Comparison of ENCODE assay signal across 30 cellular contexts in genomic region chr13:52736891-52737290, GRCh38. TPM values are rescaled to one million over a fixed set of nuclear protein-coding genes. Genes with fewer than 3 reads are reported as not detected.
"Had no signal": no experiment of that assay in that cellular context is flagged by ENCODE, and none has a peak within 500 bp of the region (broad histone marks: within the 10 kb centered on the region; RNA-seq: fewer than 3 reads in every experiment).

No MANE protein-coding gene starts in this region.

- H3K27me3 ChIP-seq: SJSA1 had no signal

- H3K9me3 ChIP-seq: ascending aorta, body of pancreas, Peyer's patch, SJSA1 had no signal

- H3K4me3 Mint-ChIP-seq: activated B cell treated with CpG ODN at 0.5 μM for 24 hours; activated CD4-positive, alpha-beta T cell treated with anti-CD3 and anti-CD28 coated beads, Interleukin-2, amount 10 ng/mL, durations not matched to agents 24 days and 14 days; activated CD8-positive, alpha-beta memory T cell treated with anti-CD3 and anti-CD28 coated beads, Interleukin-2, amount 10 ng/mL, durations not matched to agents 7 days and 5 days; activated naive CD8-positive, alpha-beta T cell treated with anti-CD3 and anti-CD28 coated beads, Interleukin-2, amount 50 U/mL, for 24 hours; activated T-cell treated with anti-CD3 and anti-CD28 coated beads, Interleukin-2, amount 50 U/mL, for 24 hours had no signal

- DNase-seq: activated B cell treated with CpG ODN at 0.5 μM for 24 hours; activated CD4-positive, alpha-beta T cell treated with anti-CD3 and anti-CD28 coated beads for 1 hour; activated CD4-positive, alpha-beta T cell treated with anti-CD3 and anti-CD28 coated beads, Interleukin-2, amount 10 ng/mL, durations not matched to agents 24 days and 14 days; activated CD4-positive, alpha-beta T cell treated with anti-CD3 and anti-CD28 coated beads, Interleukin-2, amount 50 U/mL, for 48 hours; activated CD8-positive, alpha-beta memory T cell treated with anti-CD3 and anti-CD28 coated beads, Interleukin-2, amount 10 ng/mL, durations not matched to agents 7 days and 5 days; activated effector memory CD4-positive, alpha-beta T cell treated with anti-CD3 and anti-CD28 coated beads, Interleukin-2, amount 50 U/mL, for 16 hours; activated naive CD4-positive, alpha-beta T cell treated with Interleukin-2 at 50 U/mL for 16 hours; activated naive CD8-positive, alpha-beta T cell treated with anti-CD3 and anti-CD28 coated beads, Interleukin-2, amount 50 U/mL, for 24 hours; activated T-cell treated with anti-CD3 and anti-CD28 coated beads, Interleukin-2, amount 50 U/mL, for 24 hours; amniotic stem cell; body of pancreas; central memory CD4-positive, alpha-beta T cell; Kasumi-1; NCI-H1105 treated with DMSO at 0.1 percent for 48 hours; NCI-H1436 treated with DMSO at 0.1 percent for 48 hours; NCI-H187; NCI-H2081; NCI-H2227 treated with DMSO at 0.1 percent for 48 hours; NCI-H446 treated with DMSO at 0.1 percent for 48 hours; Peyer's patch; Right ventricle myocardium superior; SW 1271 had no signal

- H3K27ac ChIP-seq: ascending aorta, body of pancreas, Peyer's patch, RWPE1, SJSA1 had no signal

- H3K4me1 ChIP-seq: SJSA1 had no signal

- H3K36me3 Mint-ChIP-seq: activated CD8-positive, alpha-beta memory T cell treated with anti-CD3 and anti-CD28 coated beads, Interleukin-2, amount 10 ng/mL, durations not matched to agents 7 days and 5 days had no signal

- H3K27ac Mint-ChIP-seq: activated B cell treated with CpG ODN at 0.5 μM for 24 hours; activated CD4-positive, alpha-beta T cell treated with anti-CD3 and anti-CD28 coated beads, Interleukin-2, amount 10 ng/mL, durations not matched to agents 24 days and 14 days; activated CD8-positive, alpha-beta memory T cell treated with anti-CD3 and anti-CD28 coated beads, Interleukin-2, amount 10 ng/mL, durations not matched to agents 7 days and 5 days; activated naive CD4-positive, alpha-beta T cell treated with anti-CD3 and anti-CD28 coated beads, Interleukin-2, amount 50 U/mL, for 72 hours; activated naive CD8-positive, alpha-beta T cell treated with anti-CD3 and anti-CD28 coated beads, Interleukin-2, amount 50 U/mL, for 24 hours; activated T-cell treated with anti-CD3 and anti-CD28 coated beads, Interleukin-2, amount 50 U/mL, for 24 hours had no signal

- ATAC-seq: activated CD8-positive, alpha-beta memory T cell treated with anti-CD3 and anti-CD28 coated beads, Interleukin-2, amount 10 ng/mL, durations not matched to agents 7 days and 5 days; activated naive CD4-positive, alpha-beta T cell treated with anti-CD3 and anti-CD28 coated beads, Interleukin-2, amount 50 U/mL, for 72 hours; activated naive CD8-positive, alpha-beta T cell treated with anti-CD3 and anti-CD28 coated beads, Interleukin-2, amount 50 U/mL, for 24 hours; body of pancreas; SK-N-SH treated with all-trans-retinoic acid at 6 μM for 48 hours had no signal

- H3K9me3 Mint-ChIP-seq: activated B cell treated with CpG ODN at 0.5 μM for 24 hours; activated CD4-positive, alpha-beta T cell treated with anti-CD3 and anti-CD28 coated beads, Interleukin-2, amount 10 ng/mL, durations not matched to agents 24 days and 14 days; activated naive CD4-positive, alpha-beta T cell treated with anti-CD3 and anti-CD28 coated beads, Interleukin-2, amount 50 U/mL, for 72 hours; activated naive CD8-positive, alpha-beta T cell treated with anti-CD3 and anti-CD28 coated beads, Interleukin-2, amount 50 U/mL, for 24 hours; activated T-cell treated with anti-CD3 and anti-CD28 coated beads, Interleukin-2, amount 50 U/mL, for 24 hours had no signal

RNA-seq across cellular contexts. Expression of gene CNMD, which starts 2.7 kb away (rescaled TPM):
- total RNA-seq: activated B cell treated with CpG ODN at 0.5 μM for 24 hours; activated CD4-positive, alpha-beta T cell treated with anti-CD3 and anti-CD28 coated beads, Interleukin-2, amount 10 ng/mL, durations not matched to agents 24 days and 14 days; activated CD8-positive, alpha-beta memory T cell treated with anti-CD3 and anti-CD28 coated beads, Interleukin-2, amount 10 ng/mL, durations not matched to agents 7 days and 5 days; activated naive CD4-positive, alpha-beta T cell treated with anti-CD3 and anti-CD28 coated beads, Interleukin-2, amount 50 U/mL, for 72 hours; ascending aorta; bronchial epithelial cell; chondrocyte; Peyer's patch; Right ventricle myocardium superior; SJSA1; T-helper 1 cell treated with Interleukin-12 subunit alpha and Interleukin-12 subunit beta and Interleukin-4 antibody, amounts not matched to agents 30 ng/mL and 1 ng/mL, for 36 hours had no signal
